8 cellular contexts compared by ENCODE assay signal in genomic region chr6:26197736-26198625, GRCh38.
A peak's percentile ranks its signal among the peaks of the same experiment; 100 is the strongest.
DNase-seq lines count a peak whose midpoint lies in the region; ATAC-seq and TF ChIP-seq lines count a peak whose summit lies in the region.

No MANE protein-coding gene starts in this region.

- H3K4me3 ChIP-seq in NT2/D1 (ENCODE audit: insufficient read length, low read depth), result peak overlapping the region; percentile 68
- H3K4me3 ChIP-seq in kidney epithelial cell (ENCODE audit: low read depth, low read length), result peak overlapping the region; percentile 54

- H3K9me3 ChIP-seq in NT2/D1 (ENCODE audit: insufficient read depth, low read length), result no peaks in the 10 kb centered on the region

- no peaks in the 10 kb centered on the region for H3K27me3 ChIP-seq in NT2/D1 (ENCODE audit: insufficient read depth, insufficient read length)
- H3K27me3 ChIP-seq in kidney epithelial cell (ENCODE audit: control insufficient read depth, insufficient read depth, low read length), result no peaks in the 10 kb centered on the region

- H3K36me3 ChIP-seq in NT2/D1 (ENCODE audit: insufficient read depth, insufficient read length, low read length), result peaks cover 13% of the 10 kb centered on the region
- no peaks in the 10 kb centered on the region for H3K36me3 ChIP-seq in kidney epithelial cell (ENCODE audit: control insufficient read depth, insufficient read depth, low read length)

- H3K4me1 ChIP-seq in NT2/D1 (ENCODE audit: insufficient read depth, insufficient read length), result no peaks in the 10 kb centered on the region

- peak; percentile 10 for TF ChIP-seq CTCF in kidney epithelial cell (IDR thresholded peaks at IDR 0.05; ENCODE audit: insufficient read depth, low read length, poor library complexity, severe bottlenecking)

- ATAC-seq in GM18511 (IDR thresholded peaks at IDR 0.05; ENCODE audit: unreplicated experiment), result no peak
- ATAC-seq in HG02884 (IDR thresholded peaks at IDR 0.05; ENCODE audit: unreplicated experiment), result no peak

- peak overlapping the region; percentile 40 for H3K27ac ChIP-seq in angular gyrus (ENCODE audit: low read depth, low read length)

- H3K9ac ChIP-seq in NT2/D1 (ENCODE audit: insufficient read length, low read depth), result peak overlapping the region; percentile 89

- H3K27ac Mint-ChIP-seq in stimulated activated naive CD8-positive, alpha-beta T cell treated with anti-CD3 and anti-CD28 coated beads, Interleukin-15, Interleukin-2, amounts not matched to agents 100 ng/mL and 50 ng/mL, for 24 hours, result peak overlapping the region; percentile 98

- H3K9me3 Mint-ChIP-seq in stimulated activated naive CD8-positive, alpha-beta T cell treated with anti-CD3 and anti-CD28 coated beads, Interleukin-15, Interleukin-2, amounts not matched to agents 100 ng/mL and 50 ng/mL, for 24 hours, result no peaks in the 10 kb centered on the region

- H3K4me1 Mint-ChIP-seq in stimulated activated naive CD8-positive, alpha-beta T cell treated with anti-CD3 and anti-CD28 coated beads, Interleukin-15, Interleukin-2, amounts not matched to agents 100 ng/mL and 50 ng/mL, for 24 hours (ENCODE audit: low read depth), result peaks cover 45% of the 10 kb centered on the region

- peak; percentile 64 for DNase-seq in stimulated activated CD4-positive, alpha-beta T cell treated with anti-CD3 and anti-CD28 coated beads, Interleukin-15, amount 100 ng/mL, for 24 hours
- no peak for DNase-seq in stimulated activated CD4-positive, alpha-beta T cell treated with anti-CD3 and anti-CD28 coated beads, Interleukin-4, amount 100 ng/mL, for 4 hours
- DNase-seq in NT2/D1 (ENCODE audit: low read depth, low spot score), result no peak
- DNase-seq in kidney epithelial cell (ENCODE audit: low read depth), result no peak

- no peaks in the 10 kb centered on the region for H3K27me3 Mint-ChIP-seq in stimulated activated naive CD8-positive, alpha-beta T cell treated with anti-CD3 and anti-CD28 coated beads, Interleukin-15, Interleukin-2, amounts not matched to agents 100 ng/mL and 50 ng/mL, for 24 hours

- peak overlapping the region; percentile 96 for H3K4me3 Mint-ChIP-seq in stimulated activated naive CD8-positive, alpha-beta T cell treated with anti-CD3 and anti-CD28 coated beads, Interleukin-15, Interleukin-2, amounts not matched to agents 100 ng/mL and 50 ng/mL, for 24 hours

- peaks cover 20% of the 10 kb centered on the region for H3K36me3 Mint-ChIP-seq in stimulated activated naive CD8-positive, alpha-beta T cell treated with anti-CD3 and anti-CD28 coated beads, Interleukin-15, Interleukin-2, amounts not matched to agents 100 ng/mL and 50 ng/mL, for 24 hours (ENCODE audit: low read depth)
